Comparison of ENCODE assay signal across 23 cellular contexts in the genomic region with DNA sequence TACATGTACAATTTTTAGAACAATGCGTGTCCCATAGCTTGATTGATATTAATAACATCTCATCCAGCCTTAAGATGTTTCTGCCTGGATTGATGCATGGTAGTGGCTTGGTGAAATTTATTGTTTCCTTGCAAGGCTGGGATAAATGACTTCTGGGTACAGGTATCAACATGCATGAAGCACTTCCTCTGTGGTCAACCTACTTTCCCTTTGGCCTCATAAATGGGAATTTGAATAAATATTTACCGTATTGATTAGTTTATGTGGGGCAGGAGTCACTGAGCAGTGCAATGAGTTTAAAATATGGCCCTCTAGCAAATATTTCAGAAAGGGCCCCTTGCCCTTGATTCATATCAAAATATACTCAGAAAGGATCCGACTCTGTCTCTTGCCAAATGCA.
DNase-seq lines count a peak whose midpoint lies in the region; ATAC-seq and TF ChIP-seq lines count a peak whose summit lies in the region.
"Had no signal": no experiment of that assay in that cellular context is flagged by ENCODE, and none has a peak within 500 bp of the region (broad histone marks: within the 10 kb centered on the region; RNA-seq: fewer than 3 reads in every experiment).

No MANE protein-coding gene starts in this region.

- peak; percentile 35 for DNase-seq in DMS79 treated with DMSO at 0.1 percent for 48 hours (lab: John Stamatoyannopoulos, UW)
- no peak for DNase-seq in DMS79 (lab: John Stamatoyannopoulos, UW)
- no peak for DNase-seq in adipocyte (ENCODE audit: low read depth)
- DNase-seq in left lobe of liver (ENCODE audit: low spot score): no peak
- no peak for DNase-seq in type B pancreatic cell (ENCODE audit: extremely low spot score, unreplicated experiment)
- DNase-seq in OCI-M2 (lab: John Stamatoyannopoulos, UW; ENCODE audit: unreplicated experiment): no peak
- no peak for DNase-seq in UCSD-AML1 (lab: John Stamatoyannopoulos, UW; ENCODE audit: unreplicated experiment)
- DNase-seq: ACHN; Calu3; CD8-positive, alpha-beta T cell; DMS153; KG1; NCI-H1092 treated with DMSO at 0.1 percent for 48 hours; NCI-H1436 treated with DMSO at 0.1 percent for 48 hours; NCI-H1930; NCI-H748 treated with DMSO at 0.1 percent for 48 hours; NK-92 treated with Interleukin-12 subunit alpha and Interleukin-12 subunit beta, amount 100 ng/mL, for 24 hours; Peyer's patch had no signal

- H3K4me3 Mint-ChIP-seq in type B pancreatic cell: no peak overlapping the region
- H3K4me3 Mint-ChIP-seq: CD8-positive, alpha-beta T cell; GM23338 had no signal

- no peaks in the 10 kb centered on the region for H3K27me3 ChIP-seq in adipocyte (replicated peaks; ENCODE audit: control insufficient read depth, insufficient read depth, low read length)
- H3K27me3 ChIP-seq: BLaER1 treated with 17β-estradiol and CSF1 and Interleukin-3, amounts not matched to agents 10 nM and 100 nM; Peyer's patch; SJSA1 had no signal

- peak overlapping the region; percentile 56 for H3K27ac Mint-ChIP-seq in type B pancreatic cell
- H3K27ac Mint-ChIP-seq: CD8-positive, alpha-beta T cell had no signal

- H3K9ac ChIP-seq in adipocyte (ENCODE audit: low read length): peak overlapping the region; percentile 36
- H3K9ac ChIP-seq: BLaER1 treated with 17β-estradiol and CSF1 and Interleukin-3, amounts not matched to agents 10 nM and 100 nM had no signal

- ATAC-seq in left lobe of liver (peak; percentile 77), HG02852 (IDR thresholded peaks at IDR 0.05; ENCODE audit: unreplicated experiment) (no peak)
- ATAC-seq: CD8-positive, alpha-beta T cell; GM23338 had no signal

- peaks cover 4% of the 10 kb centered on the region for H3K36me3 Mint-ChIP-seq in type B pancreatic cell
- H3K36me3 Mint-ChIP-seq: CD8-positive, alpha-beta T cell had no signal

- H3K4me1 ChIP-seq in adipocyte (ENCODE audit: control insufficient read depth, insufficient read depth, low read length): peaks cover 18% of the 10 kb centered on the region
- H3K4me1 ChIP-seq: HAP-1, Peyer's patch had no signal

- H3K4me3 ChIP-seq in adipocyte (ENCODE audit: low read length): peak overlapping the region; percentile 4
- H3K4me3 ChIP-seq: BLaER1 treated with 17β-estradiol and CSF1 and Interleukin-3, amounts not matched to agents 10 nM and 100 nM; GM23338; HAP-1; Peyer's patch; SJSA1 had no signal

- H3K36me3 ChIP-seq in adipocyte (ENCODE audit: control insufficient read depth, insufficient read depth, low read length, severe bottlenecking): no peaks in the 10 kb centered on the region
- H3K36me3 ChIP-seq: BLaER1 treated with 17β-estradiol and CSF1 and Interleukin-3, amounts not matched to agents 10 nM and 100 nM; HAP-1; Peyer's patch; SJSA1 had no signal

- H3K27me3 Mint-ChIP-seq in type B pancreatic cell: peaks cover 6% of the 10 kb centered on the region

- H3K9me3 Mint-ChIP-seq in type B pancreatic cell: peaks cover 15% of the 10 kb centered on the region
- H3K9me3 Mint-ChIP-seq: CD8-positive, alpha-beta T cell; GM23338 had no signal

- peaks cover 41% of the 10 kb centered on the region for H3K4me1 Mint-ChIP-seq in type B pancreatic cell (ENCODE audit: unreplicated experiment)
- H3K4me1 Mint-ChIP-seq: GM23338 had no signal

- no peaks in the 10 kb centered on the region for H3K9me3 ChIP-seq in adipocyte (ENCODE audit: control insufficient read depth, low read length)
- H3K9me3 ChIP-seq: HAP-1, Peyer's patch, SJSA1 had no signal

- no peak for TF ChIP-seq CTCF in type B pancreatic cell (conservative IDR thresholded peaks at IDR 0.05)
